Comparison of ENCODE assay signal across 8 cellular contexts in the genomic region with DNA sequence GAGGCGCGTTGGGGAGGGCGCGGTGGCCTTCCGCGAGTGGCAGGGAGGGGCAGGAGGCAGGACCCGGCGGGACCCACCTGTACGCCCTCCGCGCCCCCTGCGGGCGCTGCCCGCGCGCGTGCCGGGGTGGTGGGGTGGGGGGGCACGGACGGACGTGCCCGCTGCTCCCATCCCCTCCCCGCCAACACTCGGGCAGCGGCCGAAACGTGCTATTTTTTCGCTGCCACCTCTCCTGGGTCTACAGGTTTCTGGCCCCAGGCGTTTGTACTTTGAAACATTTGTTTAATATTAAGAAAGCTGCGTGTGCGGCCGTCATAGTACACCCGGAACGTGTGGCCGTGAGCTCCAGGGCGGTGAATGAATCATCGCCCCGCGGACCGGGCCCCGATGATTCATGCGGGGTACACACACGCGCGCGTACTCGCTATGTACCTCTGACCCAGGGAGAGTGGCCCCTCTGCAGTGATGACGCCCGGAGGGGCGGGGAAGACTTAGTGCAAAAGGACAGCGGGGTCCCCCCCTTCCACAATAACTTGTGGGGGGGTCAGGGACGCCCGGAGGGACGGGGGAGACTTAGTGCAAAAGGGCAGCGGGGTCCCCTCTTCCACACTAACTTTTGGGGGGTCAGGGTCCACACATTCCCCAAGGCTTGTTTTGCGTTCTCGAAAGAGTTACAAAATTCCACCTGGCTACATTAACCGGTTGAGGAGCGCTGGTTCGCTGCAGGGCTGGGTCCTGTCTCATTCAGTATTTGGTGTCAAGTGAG. TPM values are rescaled to one million over a fixed set of nuclear protein-coding genes. Genes with fewer than 3 reads are reported as not detected.
DNase-seq lines count a peak whose midpoint lies in the region; ATAC-seq, FAIRE-seq and TF ChIP-seq lines count a peak whose summit lies in the region.

No MANE protein-coding gene starts in this region.

- FAIRE-seq in keratinocyte (lab: Jason Lieb, UNC), result peak; percentile 46
- FAIRE-seq in D721Med (lab: Jason Lieb, UNC), result no peak

- no peaks in the 10 kb centered on the region for H3K36me3 ChIP-seq in BLaER1
- no peaks in the 10 kb centered on the region for H3K36me3 ChIP-seq in HUES6 (ENCODE audit: control insufficient read depth, insufficient read depth, low read length)
- no peaks in the 10 kb centered on the region for H3K36me3 ChIP-seq in keratinocyte (ENCODE audit: control insufficient read depth in 2 of 2, extremely low read depth in 1 of 2, insufficient read depth in 2 of 2, low read length in 2 of 2)

- H3K9ac ChIP-seq in BLaER1 (peak overlapping the region; percentile 86), HUES6 (ENCODE audit: low read length) (no peak overlapping the region), keratinocyte (ENCODE audit: control insufficient read depth, extremely low read depth, insufficient read depth, low read length) (peak overlapping the region; percentile 77)

- H4K20me1 ChIP-seq in BLaER1 (peaks cover 35% of the 10 kb centered on the region), keratinocyte (ENCODE audit: control insufficient read depth, extremely low read depth, insufficient read depth, low read length) (no peaks in the 10 kb centered on the region)

- no peaks in the 10 kb centered on the region for H3K9me1 ChIP-seq in keratinocyte (ENCODE audit: control insufficient read depth, extremely low read depth, insufficient read depth, low read length)

- H3K9me3 ChIP-seq in BLaER1, result no peaks in the 10 kb centered on the region
- H3K9me3 ChIP-seq in HUES6 (ENCODE audit: control insufficient read depth, insufficient read depth, low read depth, low read length), result no peaks in the 10 kb centered on the region
- H3K9me3 ChIP-seq in keratinocyte (ENCODE audit: control insufficient read depth, low read depth, low read length), result no peaks in the 10 kb centered on the region

- H3K79me2 ChIP-seq in keratinocyte (ENCODE audit: control insufficient read depth, insufficient read depth, low read length), result no peaks in the 10 kb centered on the region

- peaks cover 6% of the 10 kb centered on the region for H3K4me1 ChIP-seq in BLaER1
- no peaks in the 10 kb centered on the region for H3K4me1 ChIP-seq in HUES6 (ENCODE audit: control insufficient read depth, insufficient read depth, low read length)
- peaks cover 10% of the 10 kb centered on the region for H3K4me1 ChIP-seq in keratinocyte (ENCODE audit: control insufficient read depth, extremely low read depth, insufficient read depth, low read length)

- DNase-seq in caudate nucleus (lab: John Stamatoyannopoulos, UW) (peak in 42 of 61 donors; percentile 14 to 78 (median 40)), keratinocyte (ENCODE audit: low read depth, low spot score) (no peak), D721Med (ENCODE audit: insufficient read length, low spot score) (no peak)
- peak; percentile 44 to 55 for DNase-seq in stimulated activated CD4-positive, alpha-beta T cell treated with anti-CD3 and anti-CD28 coated beads, Interleukin-15, amount 100 ng/mL, for 1 hour (ENCODE audit: low read depth in 1 of 2, low spot score in 1 of 2)

- peaks cover 7% of the 10 kb centered on the region; the same call in 1 of the 2 replicates for H3K27me3 ChIP-seq in BLaER1
- peaks cover 97% of the 10 kb centered on the region for H3K27me3 ChIP-seq in HUES6 (ENCODE audit: control insufficient read depth, insufficient read depth, low read length)
- H3K27me3 ChIP-seq in keratinocyte (ENCODE audit: control insufficient read depth, extremely low read depth, insufficient read depth, low read length), result peaks cover 12% of the 10 kb centered on the region

- peak overlapping the region; percentile 57 for H2AFZ ChIP-seq in keratinocyte (ENCODE audit: control insufficient read depth, low read length)

- H3K4me3 ChIP-seq in BLaER1 (peak overlapping the region; percentile 83), HUES6 (ENCODE audit: low read depth, low read length) (peak overlapping the region; percentile 74), keratinocyte (ENCODE audit: control insufficient read depth in 2 of 3, extremely low read depth in 1 of 3, insufficient read depth in 2 of 3, low read depth in 1 of 3, low read length in 3 of 3) (peak overlapping the region; percentile 55 to 79 (median 60))

- dilution Hi-C loops in keratinocyte (cut with MboI; ENCODE audit: extremely low pct_ligation_motif_present, low sequenced_read_pairs), result no loop called here

- no peak for TF ChIP-seq CTCF in keratinocyte (optimal IDR thresholded peaks at IDR 0.05 in 1 of 3, IDR thresholded peaks at IDR 0.05 in 1 of 3, conservative IDR thresholded peaks at IDR 0.05 in 1 of 3; ENCODE audit: extremely low read depth in 1 of 3, insufficient read depth in 2 of 3, low read length in 3 of 3)
- TF ChIP-seq CTCF in D721Med (IDR thresholded peaks at IDR 0.05; ENCODE audit: insufficient read depth, missing control alignments), result no peak

- peak overlapping the region; percentile 94 for H3K4me2 ChIP-seq in BLaER1
- H3K4me2 ChIP-seq in keratinocyte (ENCODE audit: control insufficient read depth, extremely low read depth, insufficient read depth, low read depth, low read length), result peak overlapping the region; percentile 79

- H3K27ac ChIP-seq in BLaER1 (peak overlapping the region; percentile 80), HUES6 (ENCODE audit: low read depth, low read length) (no peak overlapping the region), caudate nucleus (ENCODE audit: low read depth, low read length) (peak overlapping the region; percentile 90), keratinocyte (ENCODE audit: control insufficient read depth, insufficient read depth, low read length) (peak overlapping the region; percentile 39)

- ATAC-seq in GM21367 (IDR thresholded peaks at IDR 0.05; ENCODE audit: unreplicated experiment), result peak; percentile 11
- ATAC-seq in activated CD4-positive, CD25-positive, alpha-beta regulatory T cell treated with anti-CD3 and anti-CD28 coated beads, Interleukin-2, amount 50 U/mL, for 24 hours, result peak; percentile 79 to 80

RNA-seq across cellular contexts. Expression of a gene that starts 56.6 kb away (rescaled TPM):
- polyA plus RNA-seq in keratinocyte, result 5.2 to 13.9 TPM (median 12.1 TPM) in 3 replicates
- polyA plus RNA-seq in keratinocyte (2011; ENCODE audit: low read depth), result 6.2 TPM
- polyA plus RNA-seq in keratinocyte (2011; cell fraction: cytosol; rRNA removed), result 6.3 and 16.0 TPM in 2 replicates
- 3.5 and 4.1 TPM in 2 replicates for polyA plus RNA-seq in keratinocyte (2011; cell fraction: nucleus; rRNA removed)
- 6.8 and 8.9 TPM in 2 replicates for polyA plus RNA-seq in keratinocyte (2012; ENCODE audit: low replicate concordance)
- polyA minus RNA-seq in keratinocyte, result 4.1 to 10.6 TPM (median 9.5 TPM) in 3 replicates
- 3.8 TPM for polyA minus RNA-seq in keratinocyte (2011; cell fraction: cytosol; rRNA and poly(A)+ RNA removed)
- 5.1 and 11.0 TPM in 2 replicates for polyA minus RNA-seq in keratinocyte (2011; cell fraction: nucleus; rRNA and poly(A)+ RNA removed)

Comparison
In these comparisons a context has a peak if more than half of its experiments do, and no peak if none do; other contexts are left out.
1. DNase-seq: peak in caudate nucleus (42 of 61) and stimulated activated CD4-positive, alpha-beta T cell treated with anti-CD3 and anti-CD28 coated beads, Interleukin-15, amount 100 ng/mL, for 1 hour (2 of 2); none in keratinocyte (single experiment) and D721Med (single experiment).
2. Peak in every context shown above with its lines, with median percentiles within 50 percentile points of each other: H3K4me3 ChIP-seq.